In the genomic region with DNA sequence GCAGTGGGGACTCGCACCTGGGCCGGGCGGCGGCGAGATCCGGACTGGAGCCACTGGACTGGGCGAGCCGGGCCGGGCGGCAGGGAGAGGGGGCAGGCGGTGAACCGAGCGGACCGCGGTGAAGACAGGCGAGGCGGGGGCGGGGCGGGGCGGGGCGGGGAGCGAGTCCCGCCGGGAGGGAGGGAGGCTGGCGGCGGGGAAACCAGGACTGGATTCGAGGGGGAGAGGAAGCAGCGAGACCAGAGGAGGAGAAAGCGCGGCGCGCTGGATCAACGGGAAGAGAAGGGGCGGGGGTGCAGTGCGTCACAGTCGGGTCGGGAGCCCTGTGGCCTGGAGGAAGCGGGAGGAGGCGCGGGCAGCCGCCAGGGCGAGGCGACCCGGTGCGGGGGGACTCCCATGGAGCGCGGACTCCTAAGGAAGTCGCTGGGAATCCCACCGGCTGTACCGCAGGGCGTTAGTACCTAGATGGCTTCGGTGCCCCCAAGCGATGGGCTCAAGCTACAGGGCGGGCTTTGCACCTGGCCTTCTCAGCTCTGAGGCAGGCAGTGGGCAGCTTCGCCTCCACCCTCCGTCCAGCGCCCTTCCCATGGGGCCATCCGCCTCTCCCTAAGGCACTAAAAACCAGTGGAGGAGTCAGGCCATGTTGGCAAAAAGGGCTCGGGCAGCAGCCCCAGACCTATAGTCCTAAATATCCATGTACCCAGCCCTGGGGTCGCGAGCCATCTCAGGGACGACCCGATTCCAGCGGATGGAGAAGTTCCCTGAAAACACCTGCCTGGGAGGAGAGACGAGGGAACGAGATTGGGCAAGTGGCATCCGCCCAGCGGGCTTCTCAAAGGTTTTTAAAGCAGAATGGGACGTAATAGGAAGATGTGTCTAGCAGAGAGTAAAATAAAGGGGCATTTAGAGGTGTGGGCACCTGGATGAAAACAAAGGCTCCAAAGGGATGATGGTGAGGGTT, we compare ENCODE assay signal across 8 cellular contexts. TPM values are rescaled to one million over a fixed set of nuclear protein-coding genes. Genes with fewer than 3 reads are reported as not detected.
A peak's percentile ranks its signal among the peaks of the same experiment; 100 is the strongest.
DNase-seq lines count a peak whose midpoint lies in the region; ATAC-seq and TF ChIP-seq lines count a peak whose summit lies in the region.

A gene (minus strand): TSS at position 126 of the 961 bp plus-strand sequence. CDS start 233 bp downstream, outside the sequence.

- H3K9me3 ChIP-seq in duodenal mucosa (ENCODE audit: control insufficient read depth in 1 of 2, low read length in 2 of 2) (no peaks in the 10 kb centered on the region), liver (ENCODE audit: control insufficient read depth in 4 of 4, low read length in 3 of 4) (no peaks in the 10 kb centered on the region)

- no peak within 1 kb of the TSS for H3K27ac ChIP-seq in duodenal mucosa (ENCODE audit: low read depth, low read length)
- no peak within 1 kb of the TSS for H3K27ac ChIP-seq in liver (ENCODE audit: low read depth in 1 of 2, low read length in 2 of 2)

- H3K27ac Mint-ChIP-seq in stimulated activated naive CD8-positive, alpha-beta T cell treated with anti-CD3 and anti-CD28 coated beads, Interleukin-15, amount 100 ng/mL, for 72 hours: peak within 1 kb of the TSS in 1 of 2 donors; percentile 48

- peak within 1 kb of the TSS; percentile 71 to 76 for H3K4me3 Mint-ChIP-seq in stimulated activated naive CD8-positive, alpha-beta T cell treated with anti-CD3 and anti-CD28 coated beads, Interleukin-15, amount 100 ng/mL, for 72 hours

- no peaks in the 10 kb centered on the region for H3K9me3 Mint-ChIP-seq in stimulated activated naive CD8-positive, alpha-beta T cell treated with anti-CD3 and anti-CD28 coated beads, Interleukin-15, amount 100 ng/mL, for 72 hours

- DNase-seq in DMS114 treated with DMSO at 0.1 percent for 48 hours (lab: John Stamatoyannopoulos, UW; ENCODE audit: unreplicated experiment): peak; percentile 71
- peak; percentile 49 for DNase-seq in M059J (ENCODE audit: low read depth)
- DNase-seq in SIG-M5 treated with dmso at 0.1 percent for 504 hours (lab: John Stamatoyannopoulos, UW; ENCODE audit: unreplicated experiment): peak; percentile 78
- no peak for DNase-seq in stimulated activated naive CD8-positive, alpha-beta T cell treated with anti-CD3 and anti-CD28 coated beads, Interleukin-15, amount 100 ng/mL, for 72 hours
- no peak for DNase-seq in erythroblast (lab: John Stamatoyannopoulos, UW)

- TF ChIP-seq CTCF in liver (IDR thresholded peaks at IDR 0.05; ENCODE audit: low read depth, low read length, missing input control): no peak

- H3K9ac ChIP-seq in duodenal mucosa (ENCODE audit: low read depth in 1 of 2, low read length in 2 of 2) (no peak within 1 kb of the TSS), liver (ENCODE audit: low read depth in 1 of 2, low read length in 2 of 2) (no peak within 1 kb of the TSS)

- H3K4me3 ChIP-seq in duodenal mucosa (ENCODE audit: low read depth in 1 of 2, low read length in 2 of 2): peak within 1 kb of the TSS; percentile 50 to 63
- peak within 1 kb of the TSS in 2 of 3 donors; percentile 12 to 67 for H3K4me3 ChIP-seq in liver (ENCODE audit: low read depth in 1 of 3, low read length in 3 of 3)

- peaks cover 47% of the 10 kb centered on the region for H3K27me3 Mint-ChIP-seq in stimulated activated naive CD8-positive, alpha-beta T cell treated with anti-CD3 and anti-CD28 coated beads, Interleukin-15, amount 100 ng/mL, for 72 hours

- TF ChIP-seq POLR2A in erythroblast (IDR thresholded peaks at IDR 0.05; ENCODE audit: low read length): no peak

- H3K27me3 ChIP-seq in duodenal mucosa (ENCODE audit: control insufficient read depth in 1 of 2, insufficient read depth in 2 of 2, low read length in 2 of 2) (peaks cover 14 to 20% of the 10 kb centered on the region in 2 donors), liver (ENCODE audit: control insufficient read depth in 4 of 4, insufficient read depth in 4 of 4, low read length in 3 of 4) (peaks cover 0 to 7% (median 4%) of the 10 kb centered on the region in 4 donors)

- peaks cover 45% of the 10 kb centered on the region for H3K4me1 Mint-ChIP-seq in stimulated activated naive CD8-positive, alpha-beta T cell treated with anti-CD3 and anti-CD28 coated beads, Interleukin-15, amount 100 ng/mL, for 72 hours

- TF ChIP-seq RAD21 in liver (IDR thresholded peaks at IDR 0.05): no peak

- ATAC-seq in stimulated activated naive CD8-positive, alpha-beta T cell treated with anti-CD3 and anti-CD28 coated beads, Interleukin-15, amount 100 ng/mL, for 72 hours: no peak
- ATAC-seq in GM18519 (IDR thresholded peaks at IDR 0.05; ENCODE audit: low FRiP score, unreplicated experiment): no peak

- H3K4me1 ChIP-seq in duodenal mucosa (ENCODE audit: control insufficient read depth in 1 of 2, insufficient read depth in 2 of 2, low read length in 2 of 2): peaks cover 11 to 18% of the 10 kb centered on the region in 2 donors
- H3K4me1 ChIP-seq in liver (ENCODE audit: control insufficient read depth in 4 of 4, insufficient read depth in 4 of 4, low read length in 3 of 4): peaks cover 7 to 19% (median 13%) of the 10 kb centered on the region in 4 donors

- H3K36me3 ChIP-seq in duodenal mucosa (ENCODE audit: control insufficient read depth in 1 of 2, insufficient read depth in 2 of 2, low read length in 2 of 2) (no peaks in the 10 kb centered on the region), liver (ENCODE audit: control insufficient read depth in 4 of 4, insufficient read depth in 3 of 4, low read depth in 1 of 4, low read length in 3 of 4) (no peaks in the 10 kb centered on the region)

- WGBS in liver: 9% methylated on average over 69 of the region's 69 CpGs

TF ChIP-seq in liver, 16 proteins besides CTCF, POLR2A, EP300 and RAD21:
- no peak for TF ChIP-seq FOXA1 (IDR thresholded peaks at IDR 0.05)
- no peak for TF ChIP-seq HNF4G (IDR thresholded peaks at IDR 0.05)
- TF ChIP-seq, protein P1, sequence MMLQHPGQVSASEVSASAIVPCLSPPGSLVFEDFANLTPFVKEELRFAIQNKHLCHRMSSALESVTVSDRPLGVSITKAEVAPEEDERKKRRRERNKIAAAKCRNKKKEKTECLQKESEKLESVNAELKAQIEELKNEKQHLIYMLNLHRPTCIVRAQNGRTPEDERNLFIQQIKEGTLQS (IDR thresholded peaks at IDR 0.05): no peak

RNA-seq across cellular contexts. Expression of the gene that starts here (rescaled TPM):
- 0.07 TPM in 1 of 2 replicates, not detected in the other for total RNA-seq in M059J (2014; rRNA removed; shearing (Covaris generic))
- under 1 TPM; 0.09 to 0.17 TPM for total RNA-seq in liver
- under 1 TPM; 0.06 to 0.12 TPM for polyA plus RNA-seq in liver

Comparison
In these comparisons a context has a peak if more than half of its experiments do, and no peak if none do; other contexts are left out.
1. Peak in DNase-seq in M059J; RNA of the gene not detected or under 1 TPM.
2. DNase-seq: peak in DMS114 treated with DMSO at 0.1 percent for 48 hours (single experiment) and SIG-M5 treated with dmso at 0.1 percent for 504 hours (single experiment); none in stimulated activated naive CD8-positive, alpha-beta T cell treated with anti-CD3 and anti-CD28 coated beads, Interleukin-15, amount 100 ng/mL, for 72 hours (0 of 2) and erythroblast (0 of 2).